1 cellular context compared by ENCODE assay signal in the genomic region with DNA sequence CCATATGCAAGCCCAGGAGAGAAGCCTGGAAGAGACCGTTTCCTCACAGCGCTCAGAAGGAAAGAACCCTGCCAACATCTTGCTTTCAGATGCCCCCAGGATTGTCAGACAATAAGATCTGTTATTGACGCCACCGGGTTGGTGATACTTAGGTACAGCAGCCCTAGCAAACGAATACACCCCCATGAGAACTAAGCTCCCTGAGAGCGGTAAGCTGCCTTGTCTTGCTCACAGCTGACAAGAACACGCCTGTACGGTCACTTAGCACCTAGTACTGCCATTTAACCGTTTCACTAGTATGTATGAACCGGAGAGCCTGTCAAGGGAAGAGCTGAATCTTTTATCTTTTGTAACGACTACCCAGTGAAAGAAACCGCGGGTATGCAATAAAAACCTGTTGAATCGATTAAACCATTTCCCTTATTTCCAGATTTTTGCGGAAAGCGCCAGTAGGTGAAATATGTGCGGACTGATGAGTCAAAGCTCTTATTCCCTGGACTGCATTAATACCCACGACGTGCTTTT.
TF ChIP-seq lines count a peak whose summit lies in the region.

No MANE protein-coding gene starts in this region.

TF ChIP-seq in WTC11, 78 proteins besides CTCF, POLR2A, EP300 and RAD21 (continued from another document):
- TF ChIP-seq ZMAT4 (CRISPR knock-in tag; IDR thresholded peaks at IDR 0.05): no peak
